Comparison of ENCODE assay signal across 8 cellular contexts in genomic region chr2:25878361-25879132, GRCh38. TPM values are rescaled to one million over a fixed set of nuclear protein-coding genes. Genes with fewer than 3 reads are reported as not detected.
A peak's percentile ranks its signal among the peaks of the same experiment; 100 is the strongest.
DNase-seq lines count a peak whose midpoint lies in the region; ATAC-seq, FAIRE-seq and TF ChIP-seq lines count a peak whose summit lies in the region.

Gene ASXL2, minus strand, starts transcription at chr2:25878487. Its CDS starts 265 bp downstream, at chr2:25878222.

- ATAC-seq in HG02840 (IDR thresholded peaks at IDR 0.05; ENCODE audit: low FRiP score, unreplicated experiment): peak; percentile 94
- ATAC-seq in T-cell (replicated peaks in 1 of 4): peak; percentile 87 to 96 (median 91)
- peak; percentile 97 to 98 (median 98) for ATAC-seq in heart left ventricle

- peaks cover 0 to 14% (median 3%) of the 10 kb centered on the region in 9 donors for H3K36me3 ChIP-seq in heart left ventricle

- H3K36me3 Mint-ChIP-seq in T-cell (peaks cover 14% of the 10 kb centered on the region), type B pancreatic cell (peaks cover 4% of the 10 kb centered on the region)

- TF ChIP-seq POLR2A in GM12891 (IDR thresholded peaks at IDR 0.05; ENCODE audit: low read depth, low read length): peak; percentile 90
- TF ChIP-seq POLR2A in heart left ventricle (IDR thresholded peaks at IDR 0.05): peak in 1 of 2 donors; percentile 67

- H3K4me1 Mint-ChIP-seq in T-cell: peaks cover 38 to 41% (median 39%) of the 10 kb centered on the region in 3 donors
- peaks cover 21% of the 10 kb centered on the region for H3K4me1 Mint-ChIP-seq in type B pancreatic cell (ENCODE audit: unreplicated experiment)

- H3K9me3 Mint-ChIP-seq in T-cell (no peaks in the 10 kb centered on the region), type B pancreatic cell (no peaks in the 10 kb centered on the region)

- H3K4me3 Mint-ChIP-seq in T-cell: peak within 1 kb of the TSS; percentile 97 to 99 (median 98)
- H3K4me3 Mint-ChIP-seq in type B pancreatic cell: peak within 1 kb of the TSS; percentile 99

- DNase-seq in GM12891 (ENCODE audit: insufficient read length, low spot score) (peak; percentile 83), NCI-H1436 treated with DMSO at 0.1 percent for 48 hours (lab: John Stamatoyannopoulos, UW) (peak; percentile 96), T-cell (peak; percentile 90 to 99 (median 97)), heart left ventricle (peak; percentile 96 to 98 (median 98)), pons (ENCODE audit: low spot score) (peak; percentile 95), type B pancreatic cell (ENCODE audit: extremely low spot score, unreplicated experiment) (peak; percentile 97)

- H3K27me3 Mint-ChIP-seq in T-cell: peaks cover 0 to under 1% of the 10 kb centered on the region in 2 donors
- H3K27me3 Mint-ChIP-seq in type B pancreatic cell: peaks cover 27% of the 10 kb centered on the region

- intact Hi-C loops in heart left ventricle (cut with DNase I): loop anchor here in 5 of 10 donors (5.0 to 10.0 kb wide), 3 partner anchors 59 to 204 kb away; partner anchors contain the start of gene DTNB (in 2 of the 5)

- POLR2A ChIA-PET in T-cell (lab: Charles Lee): interaction anchor here (0.5 to 1.3 kb wide), 5 partner anchors 54 to 708 kb away, joined by 3 to 5 read pairs (median 3); partner anchors contain the start of gene RAB10 (in 2 of the 2)

- peak within 1 kb of the TSS; percentile 97 to 100 for H3K27ac Mint-ChIP-seq in T-cell
- H3K27ac Mint-ChIP-seq in type B pancreatic cell: peak within 1 kb of the TSS; percentile 97

- peak; percentile 99 for FAIRE-seq in GM12891 (lab: Jason Lieb, UNC)

- WGBS in adipose tissue, 3 donors: 1 to 2% (median 2%) methylated on average over 56 of the region's 56 CpGs
- 2 to 8% (median 2%) methylated on average over 12 to 56 of the region's 56 CpGs for WGBS in heart left ventricle, 4 donors

- TF ChIP-seq CTCF in heart left ventricle (IDR thresholded peaks at IDR 0.05) (peak in 3 of 12 donors; percentile 10 to 25 (median 23)), type B pancreatic cell (conservative IDR thresholded peaks at IDR 0.05) (no peak)

- no peaks in the 10 kb centered on the region for H3K9me3 ChIP-seq in heart left ventricle

- peaks cover 0 to 6% (median 0%) of the 10 kb centered on the region in 9 donors for H3K27me3 ChIP-seq in heart left ventricle

- peak within 1 kb of the TSS; percentile 45 for H3K27ac ChIP-seq in adipose tissue (ENCODE audit: low read depth, low read length)
- H3K27ac ChIP-seq in heart left ventricle: peak within 1 kb of the TSS; percentile 87 to 98 (median 96)

- peaks cover 0 to 26% (median 18%) of the 10 kb centered on the region in 12 donors for H3K4me1 ChIP-seq in heart left ventricle

- CTCF ChIA-PET in T-cell (lab: Charles Lee): interaction anchor here (0.6 to 1.8 kb wide), 15 partner anchors 25 to 907 kb away, joined by 3 to 25 read pairs (median 3); partner anchors contain the start of genes CENPA (in 1 of the 2), DTNB (in 1 of the 2), KIF3C (in 1 of the 2) and SELENOI (in 1 of the 2)

- H3K4me3 ChIP-seq in heart left ventricle: peak within 1 kb of the TSS; percentile 75 to 97 (median 93)

TF ChIP-seq in GM12891, 5 proteins besides CTCF, POLR2A, EP300 and RAD21:
- TF ChIP-seq SPI1 (IDR thresholded peaks at IDR 0.05; ENCODE audit: low read depth, low read length): peak; percentile 48
- peak; percentile 71 for TF ChIP-seq TAF1 (IDR thresholded peaks at IDR 0.05; ENCODE audit: low read depth, low read length)
- peak; percentile 17 for TF ChIP-seq PAX5 (IDR thresholded peaks at IDR 0.05; ENCODE audit: insufficient read depth, low read length, severe bottlenecking)
- peak; percentile 81 for TF ChIP-seq POLR2AphosphoS5 (IDR thresholded peaks at IDR 0.05; ENCODE audit: low read depth, low read length)
- no peak; the same call in 1 of the 2 replicates for TF ChIP-seq POU2F2 (IDR thresholded peaks at IDR 0.05; ENCODE audit: low read depth, low read length)

RNA-seq across cellular contexts. Expression of gene ASXL2, which starts in this region (rescaled TPM):
- 3.1 TPM for polyA plus RNA-seq in GM12891 (2012; ENCODE audit: low read depth, missing spikeins)
- total RNA-seq in T-cell (10 to 100 TPM; 36.3 to 53.2 (median 48.3) TPM), heart left ventricle (10 to 100 TPM; 19.2 to 35.3 (median 30.3) TPM), type B pancreatic cell (ENCODE audit: low replicate concordance) (29.2 and 32.3 TPM in 2 replicates)
- polyA plus RNA-seq in adipose tissue (1 to 10 TPM; 1.8 to 4.1 (median 2.6) TPM), heart left ventricle (1 to 10 TPM; 1.9 to 7.0 TPM)

Comparison
In these comparisons a context has a peak if more than half of its experiments do, and no peak if none do; other contexts are left out.
1. Peak in every context shown above with its lines: DNase-seq, ATAC-seq, H3K4me3 ChIP-seq and H3K27ac ChIP-seq.